ENCODE assay signal across 18 cellular contexts in genomic region chr12:39490500-39491276, GRCh38. TPM values are rescaled to one million over a fixed set of nuclear protein-coding genes. Genes with fewer than 3 reads are reported as not detected.
DNase-seq lines count a peak whose midpoint lies in the region; ATAC-seq and TF ChIP-seq lines count a peak whose summit lies in the region.
"Had no signal": no experiment of that assay in that cellular context is flagged by ENCODE, and none has a peak within 500 bp of the region (broad histone marks: within the 10 kb centered on the region; RNA-seq: fewer than 3 reads in every experiment).

No MANE protein-coding gene starts in this region.

- H3K27ac ChIP-seq in PC-3 (ENCODE audit: low read length) (no peak overlapping the region), osteoblast (ENCODE audit: low read depth, low read length) (no peak overlapping the region), hepatocyte (no peak overlapping the region)
- H3K27ac ChIP-seq: esophagus squamous epithelium, right lobe of liver had no signal

- H3K4me1 ChIP-seq in PC-3 (ENCODE audit: insufficient read depth, low read length) (peaks cover 11% of the 10 kb centered on the region), osteoblast (ENCODE audit: insufficient read depth, low read length) (peaks cover 6% of the 10 kb centered on the region), hepatocyte (ENCODE audit: insufficient read depth) (no peaks in the 10 kb centered on the region)
- H3K4me1 ChIP-seq: esophagus squamous epithelium, right lobe of liver had no signal

- H2AFZ ChIP-seq in PC-3 (ENCODE audit: low read length) (no peak overlapping the region), osteoblast (ENCODE audit: low read length) (no peak overlapping the region), hepatocyte (no peak overlapping the region)

- intact Hi-C loops in PC-3 (cut with micrococcal nuclease): no loop called here

- DNase-seq in EL (peak; percentile 72), PC-3 (peak; percentile 76), osteoblast (ENCODE audit: insufficient read length, low spot score, missing footprints) (peak; percentile 39), GM19240 (ENCODE audit: insufficient read length, low spot score) (no peak), hepatocyte (ENCODE audit: low spot score) (no peak)
- DNase-seq: activated CD8-positive, alpha-beta memory T cell treated with anti-CD3 and anti-CD28 coated beads for 24 hours; activated gamma-delta T cell treated with Interleukin-2 at 50 U/mL for 16 hours; CD4-positive, alpha-beta memory T cell; cerebellar nuclear complex; esophagus squamous epithelium; kidney; NCI-H1436; NCI-H69; right lobe of liver had no signal

- CTCF ChIA-PET in PC-3 (lab: Charles Lee): no interaction called here

- POLR2A ChIA-PET in PC-3 (lab: Charles Lee; ENCODE audit: unreplicated experiment): no interaction called here

- H3K9me3 ChIP-seq in PC-3 (ENCODE audit: low read length) (no peaks in the 10 kb centered on the region), osteoblast (ENCODE audit: low read depth, low read length) (no peaks in the 10 kb centered on the region), hepatocyte (ENCODE audit: low read depth) (no peaks in the 10 kb centered on the region)
- H3K9me3 ChIP-seq: esophagus squamous epithelium, right lobe of liver had no signal

- H4K20me1 ChIP-seq in PC-3 (ENCODE audit: low read length) (no peaks in the 10 kb centered on the region), osteoblast (ENCODE audit: insufficient read depth, low read length) (no peaks in the 10 kb centered on the region), hepatocyte (ENCODE audit: insufficient read depth, poor library complexity, severe bottlenecking) (no peaks in the 10 kb centered on the region)

- WGBS in hepatocyte (ENCODE audit: low lambda C conversion rate, missing lambda C conversion rate): 81% methylated on average over 1 of the region's 1 CpG

- no peaks in the 10 kb centered on the region for H3F3A ChIP-seq in PC-3 (ENCODE audit: low read length, unreplicated experiment)

- H3K9ac ChIP-seq in PC-3 (ENCODE audit: low read length): no peak overlapping the region

- H3K9me2 ChIP-seq in PC-3 (replicated peaks; ENCODE audit: low read length) (no peaks in the 10 kb centered on the region), hepatocyte (replicated peaks; ENCODE audit: insufficient read depth) (no peaks in the 10 kb centered on the region)

- no peak overlapping the region for H3K4me2 ChIP-seq in PC-3 (ENCODE audit: low read length)
- no peak overlapping the region for H3K4me2 ChIP-seq in osteoblast (ENCODE audit: insufficient read depth, low read length)
- no peak overlapping the region for H3K4me2 ChIP-seq in hepatocyte

- ATAC-seq in PC-3 (peak; percentile 42), esophagus mucosa (peak; percentile 89), HG03025 (IDR thresholded peaks at IDR 0.05; ENCODE audit: low FRiP score, unreplicated experiment) (no peak), HG02798 (IDR thresholded peaks at IDR 0.05; ENCODE audit: poor library complexity, unreplicated experiment) (no peak)
- ATAC-seq: Right ventricle myocardium inferior had no signal

- BruUV-seq in PC-3 (replicated peaks; lab: Mats Ljungman, UMichigan): no TSS peak

- H3K27me3 ChIP-seq in PC-3 (ENCODE audit: low read length): no peaks in the 10 kb centered on the region
- no peaks in the 10 kb centered on the region for H3K27me3 ChIP-seq in osteoblast (ENCODE audit: insufficient read depth, low read length)
- no peaks in the 10 kb centered on the region for H3K27me3 ChIP-seq in hepatocyte
- H3K27me3 ChIP-seq: esophagus squamous epithelium, right lobe of liver had no signal

- H3K4me3 ChIP-seq in PC-3 (ENCODE audit: low read length) (no peak overlapping the region), osteoblast (ENCODE audit: insufficient read depth, low read length) (no peak overlapping the region), hepatocyte (no peak overlapping the region)
- H3K4me3 ChIP-seq: esophagus squamous epithelium, right lobe of liver had no signal

- H3K36me3 ChIP-seq in PC-3 (ENCODE audit: low read depth, low read length) (no peaks in the 10 kb centered on the region), osteoblast (ENCODE audit: insufficient read depth, low read length) (no peaks in the 10 kb centered on the region), hepatocyte (replicated peaks; ENCODE audit: insufficient read depth, low read depth) (no peaks in the 10 kb centered on the region)
- H3K36me3 ChIP-seq: esophagus squamous epithelium, right lobe of liver had no signal

- TF ChIP-seq CTCF in PC-3 (conservative IDR thresholded peaks at IDR 0.05; ENCODE audit: low read depth, low read length) (no peak), osteoblast (IDR thresholded peaks at IDR 0.05; ENCODE audit: extremely low read depth, low read depth, low read length) (no peak), hepatocyte (IDR thresholded peaks at IDR 0.05; ENCODE audit: poor library complexity) (no peak)

- H3K79me2 ChIP-seq in PC-3 (ENCODE audit: low read length) (no peaks in the 10 kb centered on the region), osteoblast (ENCODE audit: insufficient read depth, low read length) (no peaks in the 10 kb centered on the region), hepatocyte (no peaks in the 10 kb centered on the region)

RNA-seq across cellular contexts. Expression of gene KIF21A, which starts 47.8 kb away (rescaled TPM):
- total RNA-seq in PC-3 (2014; rRNA removed) (21.7 and 25.1 TPM in 2 replicates), esophagus mucosa (19.0 TPM), osteoblast (4.3 and 4.7 TPM in 2 replicates), hepatocyte (55.1 and 62.1 TPM in 2 replicates)
- 25.0 and 35.7 TPM in 2 replicates for polyA plus RNA-seq in hepatocyte

Comparison
In these comparisons a context has a peak if more than half of its experiments do, and no peak if none do; other contexts are left out.
1. DNase-seq: peak in EL (single experiment), PC-3 (single experiment) and osteoblast (single experiment); none in GM19240 (single experiment) and hepatocyte (single experiment).
2. ATAC-seq: peak in PC-3 (single experiment) and esophagus mucosa (single experiment); none in HG03025 (single experiment) and HG02798 (single experiment).